Comparison of ENCODE assay signal across 8 cellular contexts in the genomic region with DNA sequence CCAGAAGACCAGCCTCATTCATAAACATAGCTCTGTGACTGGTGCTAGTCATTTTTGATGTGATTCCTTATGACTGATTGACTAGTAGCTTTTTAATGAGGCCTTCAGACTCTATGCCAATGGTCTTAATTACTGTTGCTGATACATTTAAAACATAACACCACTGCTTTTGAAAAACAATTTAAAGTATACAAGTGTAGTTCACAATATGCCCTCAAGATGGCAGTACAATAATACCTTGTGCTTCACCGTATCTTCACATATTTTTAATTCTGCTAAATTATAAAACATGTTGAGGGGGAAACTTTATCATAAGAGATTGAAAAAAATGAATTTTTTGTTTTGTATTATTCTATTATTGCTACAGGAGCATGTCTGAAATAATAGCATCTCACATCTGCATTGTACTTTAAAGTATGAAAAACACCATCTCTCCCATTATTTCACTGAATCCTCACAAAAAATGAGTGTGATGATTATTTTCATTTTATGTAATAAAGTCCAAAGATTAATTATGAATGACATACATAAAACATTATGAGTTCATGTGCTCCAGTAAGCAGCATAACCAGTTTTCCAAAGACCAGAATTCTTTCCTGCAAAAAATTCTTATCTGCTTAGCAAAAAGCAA. TPM values are rescaled to one million over a fixed set of nuclear protein-coding genes. Genes with fewer than 3 reads are reported as not detected.
DNase-seq lines count a peak whose midpoint lies in the region; ATAC-seq and TF ChIP-seq lines count a peak whose summit lies in the region.

No MANE protein-coding gene starts in this region.

- H3K27me3 Mint-ChIP-seq in Caco-2 (ENCODE audit: insufficient read depth, unreplicated experiment) = peaks cover 9% of the 10 kb centered on the region

- H3K9me3 ChIP-seq in Caco-2 = no peaks in the 10 kb centered on the region

- BruUV-seq in Caco-2 (replicated peaks; lab: Mats Ljungman, UMichigan) = no TSS peak

- POLR2A ChIA-PET in Caco-2 (lab: Charles Lee) = no interaction called here

- no peaks in the 10 kb centered on the region for H3K4me1 ChIP-seq in Caco-2

- DNase-seq in Caco-2 = peak in 1 of 2 experiments; percentile 21
- peak; percentile 19 for DNase-seq in HCEC 1CT
- peak; percentile 9 for DNase-seq in SW480 (ENCODE audit: low spot score)
- peak; percentile 39 for DNase-seq in glomerular endothelial cell (ENCODE audit: extremely low read depth, low read depth, low spot score)
- peak; percentile 82 for DNase-seq in superior temporal gyrus (ENCODE audit: extremely low spot score)
- DNase-seq in lower leg skin (ENCODE audit: low spot score in 2 of 2) = no peak
- DNase-seq in posterior vena cava (ENCODE audit: low spot score) = no peak
- no peak for DNase-seq in left colon

- H3K27ac Mint-ChIP-seq in Caco-2 (ENCODE audit: unreplicated experiment) = no peak overlapping the region

- intact Hi-C loops in Caco-2 (cut with micrococcal nuclease; ENCODE audit: unreplicated experiment) = loop anchor here (1.0 to 5.0 kb wide), 4 partner anchors 45 to 847 kb away; a partner anchor contains a TSS
- intact Hi-C loops in lower leg skin (cut with DNase I; ENCODE audit: low total_unique reads) = loop anchor here (5.0 kb wide), 1 partner anchor 147 kb away; no protein-coding TSS in a partner anchor
- intact Hi-C loops in posterior vena cava (cut with DNase I) = loop anchor here in 1 of 2 donors (10.0 kb wide), 1 partner anchor 850 kb away; a partner anchor contains a TSS
- intact Hi-C loops in left colon (cut with DNase I, micrococcal nuclease) = loop anchor here in 1 of 2 donors (5.0 kb wide), 1 partner anchor 147 kb away; no protein-coding TSS in a partner anchor

- TF ChIP-seq CTCF in Caco-2 (IDR thresholded peaks at IDR 0.05; ENCODE audit: insufficient read depth in 1 of 2, low read depth in 1 of 2, low read length in 1 of 2, severe bottlenecking in 1 of 2, unreplicated experiment in 1 of 2) (peak; percentile 48 to 88), lower leg skin (IDR thresholded peaks at IDR 0.05) (no peak)

- H3K36me3 Mint-ChIP-seq in Caco-2 (ENCODE audit: insufficient read depth, unreplicated experiment) = no peaks in the 10 kb centered on the region

- H3K9me3 Mint-ChIP-seq in Caco-2 (ENCODE audit: unreplicated experiment) = no peaks in the 10 kb centered on the region

- no peaks in the 10 kb centered on the region for H3K27me3 ChIP-seq in Caco-2 (replicated peaks; ENCODE audit: control insufficient read depth, insufficient read depth, low read length)

- CTCF ChIA-PET in Caco-2 (lab: Charles Lee) = no interaction called here

- no peaks in the 10 kb centered on the region for H3K4me1 Mint-ChIP-seq in Caco-2 (ENCODE audit: low read depth, unreplicated experiment)

- no peak for TF ChIP-seq POLR2A in lower leg skin (IDR thresholded peaks at IDR 0.05)

- no peak for ATAC-seq in left colon

- WGBS in lower leg skin, 2 donors = 0% methylated on average over 1 of the region's 1 CpG

- no peaks in the 10 kb centered on the region for H3K36me3 ChIP-seq in Caco-2 (ENCODE audit: control insufficient read depth, insufficient read depth, low read length)

- H3K4me3 Mint-ChIP-seq in Caco-2 (ENCODE audit: unreplicated experiment) = no peak overlapping the region

- no peak overlapping the region for H3K4me3 ChIP-seq in Caco-2 (ENCODE audit: low read depth, low read length)
- H3K4me3 ChIP-seq in lower leg skin (ENCODE audit: low read depth, poor library complexity, severe bottlenecking) = no peak overlapping the region

RNA-seq across cellular contexts. Expression of a gene that starts 55.1 kb away (rescaled TPM):
- total RNA-seq in Caco-2 (2022) (not detected in 2 replicates), glomerular endothelial cell (not detected in 2 replicates), lower leg skin (not detected), posterior vena cava (not detected), left colon (not detected)

Comparison
In these comparisons a context has a peak if more than half of its experiments do, and no peak if none do; other contexts are left out.
1. DNase-seq: peak in HCEC 1CT (single experiment), SW480 (single experiment), glomerular endothelial cell (single experiment) and superior temporal gyrus (single experiment); none in lower leg skin (0 of 2), posterior vena cava (single experiment) and left colon (0 of 2).
2. CTCF ChIP-seq: peak in Caco-2 (2 of 2); none in lower leg skin (0 of 3).